Comparison of ENCODE assay signal across 10 cellular contexts in genomic region chr9:1879501-1879900, GRCh38.
DNase-seq lines count a peak whose midpoint lies in the region; ATAC-seq lines count a peak whose summit lies in the region.
"Had no signal": no experiment of that assay in that cellular context is flagged by ENCODE, and none has a peak within 500 bp of the region (broad histone marks: within the 10 kb centered on the region; RNA-seq: fewer than 3 reads in every experiment).

No MANE protein-coding gene starts in this region.

- ATAC-seq in GM21390 (IDR thresholded peaks at IDR 0.05; ENCODE audit: unreplicated experiment) (peak; percentile 38), HG03060 (IDR thresholded peaks at IDR 0.05; ENCODE audit: low read depth, unreplicated experiment) (peak; percentile 51)

- DNase-seq in activated naive CD4-positive, alpha-beta T cell treated with Interleukin-2 at 50 U/mL for 16 hours = peak; percentile 23
- no peak for DNase-seq in activated naive CD4-positive, alpha-beta T cell (lab: John Stamatoyannopoulos, UW)
- peak; percentile 61 for DNase-seq in stimulated activated CD4-positive, alpha-beta T cell treated with anti-CD3 and anti-CD28 coated beads, Interleukin-4, amount 100 ng/mL, for 24 hours
- DNase-seq in NCI-H2196 (lab: John Stamatoyannopoulos, UW; ENCODE audit: unreplicated experiment) (no peak), COLO668 (lab: John Stamatoyannopoulos, UW; ENCODE audit: unreplicated experiment) (no peak), SKM-1 (lab: John Stamatoyannopoulos, UW; ENCODE audit: unreplicated experiment) (no peak)
- DNase-seq: head of caudate nucleus, NCI-H1105 treated with DMSO at 0.1 percent for 48 hours had no signal

Comparison
In these comparisons a context has a peak if more than half of its experiments do, and no peak if none do; other contexts are left out.
1. DNase-seq: peak in activated naive CD4-positive, alpha-beta T cell treated with Interleukin-2 at 50 U/mL for 16 hours (single experiment) and stimulated activated CD4-positive, alpha-beta T cell treated with anti-CD3 and anti-CD28 coated beads, Interleukin-4, amount 100 ng/mL, for 24 hours (single experiment); none in activated naive CD4-positive, alpha-beta T cell (0 of 4), NCI-H2196 (single experiment), COLO668 (single experiment) and SKM-1 (single experiment).